In genomic region chrX:115978068-115978467, GRCh38 we compare ENCODE assay signal across 8 cellular contexts.
"Had no signal": no experiment of that assay in that cellular context is flagged by ENCODE, and none has a peak within 500 bp of the region (broad histone marks: within the 10 kb centered on the region; RNA-seq: fewer than 3 reads in every experiment).

No MANE protein-coding gene starts in this region.

- DNase-seq: H7, HFFc6, IMR-90 had no signal

- H3K4me3 ChIP-seq: GM23338, HAP-1 had no signal

- FAIRE-seq: H1, HTR-8/SVneo had no signal

- ATAC-seq: GM23338, HCT116 had no signal

- H3K9me3 ChIP-seq: HAP-1 had no signal

- H3K4me1 ChIP-seq: HAP-1 had no signal

- H3K36me3 ChIP-seq: HAP-1 had no signal
